In the genomic region with DNA sequence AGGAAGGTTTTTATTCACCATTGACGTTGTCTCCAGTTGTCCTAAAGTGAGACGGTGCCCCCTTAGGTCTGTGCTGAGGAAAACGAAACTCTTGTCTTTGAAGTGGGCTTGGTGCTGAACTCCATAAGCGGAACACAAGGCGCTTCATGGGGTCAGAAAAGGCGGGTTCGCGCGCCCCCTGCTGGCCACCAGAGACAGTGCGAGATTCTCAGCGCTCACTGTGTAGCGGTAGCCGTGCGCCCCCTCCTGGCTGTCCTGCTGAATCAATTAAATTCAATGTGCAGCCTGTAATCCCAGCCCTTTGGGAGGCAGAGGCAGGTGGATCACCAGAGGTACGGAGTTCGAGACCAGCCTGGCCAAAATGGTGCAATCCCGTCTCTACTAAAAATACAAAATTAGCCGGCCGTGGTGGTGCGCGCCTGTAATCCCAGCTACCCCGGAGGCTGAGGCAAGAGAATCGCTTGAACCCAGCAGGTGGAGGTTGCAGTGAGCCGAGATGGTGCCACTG, we compare ENCODE assay signal across 8 cellular contexts.
DNase-seq lines count a peak whose midpoint lies in the region; ATAC-seq and TF ChIP-seq lines count a peak whose summit lies in the region.

No MANE protein-coding gene starts in this region.

- POLR2A ChIA-PET in T-cell (lab: Charles Lee): no interaction called here

- H3K4me3 Mint-ChIP-seq in T-cell: peak overlapping the region; percentile 46 to 65 (median 56)

- CTCF ChIA-PET in T-cell (lab: Charles Lee): interaction anchor here in 1 of 2 donors (0.7 kb wide), 1 partner anchor 64 kb away, joined by 3 read pairs; no protein-coding TSS in a partner anchor

- no peaks in the 10 kb centered on the region for H3K36me3 Mint-ChIP-seq in T-cell

- ATAC-seq in GM18498 (IDR thresholded peaks at IDR 0.05; ENCODE audit: unreplicated experiment) (peak; percentile 79), HG02884 (IDR thresholded peaks at IDR 0.05; ENCODE audit: unreplicated experiment) (peak; percentile 90), T-cell (replicated peaks in 1 of 4) (peak; percentile 91 to 96 (median 95)), left cardiac atrium (peak; percentile 91 to 95)

- intact Hi-C loops in left cardiac atrium (cut with DNase I): loop anchor here in 1 of 2 donors (1.0 kb wide), 1 partner anchor 167 kb away; no protein-coding TSS in a partner anchor

- no peak overlapping the region for H3K4me3 ChIP-seq in retinal pigment epithelial cell (ENCODE audit: low read length)

- peaks cover 5 to 9% (median 7%) of the 10 kb centered on the region in 3 donors for H3K4me1 Mint-ChIP-seq in T-cell

- peak overlapping the region in 1 of 2 donors; percentile 69 for H3K27ac Mint-ChIP-seq in T-cell

- peak; percentile 93 for TF ChIP-seq CTCF in retinal pigment epithelial cell (conservative IDR thresholded peaks at IDR 0.05; ENCODE audit: low read depth, low read length)

- H3K9me3 Mint-ChIP-seq in T-cell: no peaks in the 10 kb centered on the region

- no peaks in the 10 kb centered on the region for H3K27me3 Mint-ChIP-seq in T-cell

- DNase-seq in NCI-H1694 (lab: John Stamatoyannopoulos, UW): peak; percentile 77
- peak; percentile 63 to 89 (median 78) for DNase-seq in T-cell
- DNase-seq in activated naive CD8-positive, alpha-beta T cell treated with anti-CD3 and anti-CD28 coated beads, Interleukin-2, amount 50 U/mL, for 16 hours (ENCODE audit: low read depth, low spot score): peak; percentile 59
- peak; percentile 88 for DNase-seq in left cardiac atrium
- no peak for DNase-seq in retinal pigment epithelial cell (ENCODE audit: low read depth)
- no peak for DNase-seq in epidermal melanocyte (ENCODE audit: insufficient read length, low spot score)

Comparison
In these comparisons a context has a peak if more than half of its experiments do, and no peak if none do; other contexts are left out.
1. DNase-seq: peak in NCI-H1694 (single experiment), T-cell (34 of 34), activated naive CD8-positive, alpha-beta T cell treated with anti-CD3 and anti-CD28 coated beads, Interleukin-2, amount 50 U/mL, for 16 hours (single experiment) and left cardiac atrium (single experiment); none in retinal pigment epithelial cell (single experiment) and epidermal melanocyte (single experiment).
2. Peak in every context shown above with its lines, with median percentiles within 50 percentile points of each other: ATAC-seq.